ENCODE assay signal across 10 cellular contexts in the genomic region with DNA sequence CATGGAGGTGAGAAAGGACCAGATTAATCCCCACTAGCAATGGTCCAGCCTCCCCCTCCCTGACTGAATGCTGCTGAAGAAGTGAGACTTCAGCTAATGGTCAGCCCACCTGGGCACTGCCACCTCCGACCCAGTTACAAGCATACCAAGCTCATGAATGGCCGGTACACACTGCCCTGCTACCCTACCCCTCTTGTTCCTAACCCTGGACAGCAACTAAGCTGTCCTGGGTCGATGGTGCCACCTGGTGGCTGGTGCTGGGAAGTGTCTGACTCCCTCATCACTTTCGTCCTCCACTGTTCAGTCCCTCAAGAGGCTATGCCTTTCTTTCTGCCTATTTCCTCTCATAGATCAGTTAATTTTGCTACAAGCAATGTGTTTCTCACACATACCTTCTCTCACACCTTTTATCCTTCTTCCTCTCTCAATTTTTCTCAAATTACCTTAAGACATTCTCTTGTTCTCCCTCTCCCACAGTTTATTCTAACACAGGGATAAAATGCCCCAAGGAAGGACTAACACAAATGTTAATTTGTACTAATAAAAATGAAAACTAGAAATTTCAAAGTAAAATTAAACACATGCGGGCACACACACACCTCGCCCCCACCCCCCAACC. TPM values are rescaled to one million over a fixed set of nuclear protein-coding genes. Genes with fewer than 3 reads are reported as not detected.
DNase-seq lines count a peak whose midpoint lies in the region; ATAC-seq and TF ChIP-seq lines count a peak whose summit lies in the region.
"Had no signal": no experiment of that assay in that cellular context is flagged by ENCODE, and none has a peak within 500 bp of the region (broad histone marks: within the 10 kb centered on the region; RNA-seq: fewer than 3 reads in every experiment).

No MANE protein-coding gene starts in this region.

- DNase-seq in D341Med (ENCODE audit: low spot score) (peak; percentile 83), HFF-Myc (ENCODE audit: extremely low read depth, low read depth) (no peak), left kidney (ENCODE audit: low read depth, low spot score) (peak; percentile 34)
- DNase-seq in activated CD4-positive, alpha-beta memory T cell treated with anti-CD3 and anti-CD28 coated beads for 36 hours = peak; percentile 75
- no peak for DNase-seq in effector CD8-positive, alpha-beta T cell (lab: John Stamatoyannopoulos, UW)
- no peak for DNase-seq in CD8-positive, alpha-beta memory T cell

- intact Hi-C loops in activated CD4-positive, alpha-beta memory T cell treated with anti-CD3 and anti-CD28 coated beads for 36 hours (cut with micrococcal nuclease) = loop anchor here (1.0 to 10.0 kb wide), 2 partner anchors 118 to 343 kb away; no protein-coding TSS in a partner anchor

- H3K9me3 ChIP-seq in CD8-positive, alpha-beta memory T cell (ENCODE audit: low read length) = no peaks in the 10 kb centered on the region

- CTCF ChIA-PET in activated CD4-positive, alpha-beta memory T cell treated with anti-CD3 and anti-CD28 coated beads for 36 hours (lab: Charles Lee) = interaction anchor here (0.6 to 7.7 kb wide), 10 partner anchors 11 to 382 kb away, joined by 3 to 138 read pairs (median 3); no protein-coding TSS in a partner anchor
- CTCF ChIA-PET in CD8-positive, alpha-beta memory T cell (lab: Charles Lee) = no interaction called here

- peaks cover 11% of the 10 kb centered on the region for H3K4me1 Mint-ChIP-seq in activated CD4-positive, alpha-beta memory T cell treated with anti-CD3 and anti-CD28 coated beads for 36 hours (ENCODE audit: low read depth)
- H3K4me1 Mint-ChIP-seq in CD8-positive, alpha-beta memory T cell = peaks cover 6 to 17% (median 15%) of the 10 kb centered on the region in 3 donors

- H3K36me3 Mint-ChIP-seq in activated CD4-positive, alpha-beta memory T cell treated with anti-CD3 and anti-CD28 coated beads for 36 hours = peaks cover 12% of the 10 kb centered on the region
- H3K36me3 Mint-ChIP-seq in CD8-positive, alpha-beta memory T cell = peaks cover 0 to 21% (median 2%) of the 10 kb centered on the region in 3 donors

- H3K4me3 Mint-ChIP-seq in activated CD4-positive, alpha-beta memory T cell treated with anti-CD3 and anti-CD28 coated beads for 36 hours = no peak overlapping the region
- H3K4me3 Mint-ChIP-seq in CD8-positive, alpha-beta memory T cell = no peak overlapping the region

- H3K27ac Mint-ChIP-seq in activated CD4-positive, alpha-beta memory T cell treated with anti-CD3 and anti-CD28 coated beads for 36 hours = no peak overlapping the region
- H3K27ac Mint-ChIP-seq in CD8-positive, alpha-beta memory T cell = no peak overlapping the region

- no peaks in the 10 kb centered on the region for H3K4me1 ChIP-seq in CD8-positive, alpha-beta memory T cell (ENCODE audit: insufficient read depth, low read length)
- H3K4me1 ChIP-seq: SJSA1 had no signal

- H3K9me3 Mint-ChIP-seq in activated CD4-positive, alpha-beta memory T cell treated with anti-CD3 and anti-CD28 coated beads for 36 hours = peaks cover 15% of the 10 kb centered on the region
- peaks cover 9 to 25% (median 22%) of the 10 kb centered on the region in 5 donors for H3K9me3 Mint-ChIP-seq in CD8-positive, alpha-beta memory T cell

- no peak overlapping the region for H3K4me3 ChIP-seq in HFF-Myc (replicated peaks; ENCODE audit: low read depth, low read length)
- no peak overlapping the region for H3K4me3 ChIP-seq in CD8-positive, alpha-beta memory T cell (ENCODE audit: low read length)
- H3K4me3 ChIP-seq: SJSA1 had no signal

- H3K27ac ChIP-seq in CD8-positive, alpha-beta memory T cell (ENCODE audit: low read depth, low read length) = no peak overlapping the region
- H3K27ac ChIP-seq: SJSA1 had no signal

- peak; percentile 75 for TF ChIP-seq CTCF in HFF-Myc (IDR thresholded peaks at IDR 0.05; ENCODE audit: low read depth, low read length, missing control alignments)

- ATAC-seq in HG03460 (IDR thresholded peaks at IDR 0.05; ENCODE audit: unreplicated experiment) (no peak), HG03280 (IDR thresholded peaks at IDR 0.05; ENCODE audit: unreplicated experiment) (no peak)

- peaks cover 17% of the 10 kb centered on the region for H3K27me3 ChIP-seq in CD8-positive, alpha-beta memory T cell (ENCODE audit: insufficient read depth, low read length, poor library complexity, severe bottlenecking)

- POLR2A ChIA-PET in activated CD4-positive, alpha-beta memory T cell treated with anti-CD3 and anti-CD28 coated beads for 36 hours (lab: Charles Lee) = no interaction called here
- POLR2A ChIA-PET in CD8-positive, alpha-beta memory T cell (lab: Charles Lee) = no interaction called here

- peaks cover 50% of the 10 kb centered on the region for H3K27me3 Mint-ChIP-seq in activated CD4-positive, alpha-beta memory T cell treated with anti-CD3 and anti-CD28 coated beads for 36 hours
- H3K27me3 Mint-ChIP-seq in CD8-positive, alpha-beta memory T cell = peaks cover 38 to 75% of the 10 kb centered on the region in 2 donors

- no peaks in the 10 kb centered on the region for H3K36me3 ChIP-seq in CD8-positive, alpha-beta memory T cell (ENCODE audit: insufficient read depth, low read length)
- H3K36me3 ChIP-seq: SJSA1 had no signal

RNA-seq across cellular contexts. Expression of a gene that starts 42.4 kb away (rescaled TPM):
- total RNA-seq in activated CD4-positive, alpha-beta memory T cell treated with anti-CD3 and anti-CD28 coated beads for 36 hours = under 1 TPM; 0.12 to 0.15 TPM
- under 1 TPM; 0.18 to 0.29 TPM for total RNA-seq in CD8-positive, alpha-beta memory T cell
- not detected for polyA plus RNA-seq in CD8-positive, alpha-beta memory T cell
- total RNA-seq: myocyte, SJSA1 had no signal

Comparison
In these comparisons a context has a peak if more than half of its experiments do, and no peak if none do; other contexts are left out.
1. DNase-seq: peak in D341Med (single experiment), activated CD4-positive, alpha-beta memory T cell treated with anti-CD3 and anti-CD28 coated beads for 36 hours (single experiment) and left kidney (single experiment); none in HFF-Myc (single experiment), effector CD8-positive, alpha-beta T cell (single experiment) and CD8-positive, alpha-beta memory T cell (0 of 5).